18 cellular contexts compared by ENCODE assay signal in genomic region chr12:114676142-114676741, GRCh38. TPM values are rescaled to one million over a fixed set of nuclear protein-coding genes. Genes with fewer than 3 reads are reported as not detected.
DNase-seq lines count a peak whose midpoint lies in the region; ATAC-seq, FAIRE-seq and TF ChIP-seq lines count a peak whose summit lies in the region.
"Had no signal": no experiment of that assay in that cellular context is flagged by ENCODE, and none has a peak within 500 bp of the region (broad histone marks: within the 10 kb centered on the region; RNA-seq: fewer than 3 reads in every experiment).

No MANE protein-coding gene starts in this region.

- DNase-seq in BJ (ENCODE audit: low read depth) (no peak), M059J (ENCODE audit: low read depth) (peak; percentile 23), foreskin keratinocyte (peak in 1 of 2 donors; percentile 46), osteoblast (ENCODE audit: insufficient read length, low spot score, missing footprints) (peak; percentile 66), GM12891 (ENCODE audit: insufficient read length, low spot score) (no peak), DMS79 (lab: John Stamatoyannopoulos, UW) (no peak), RKO (ENCODE audit: low spot score) (no peak)
- DNase-seq: activated B cell treated with CpG ODN at 0.5 μM for 24 hours; effector memory CD4-positive, alpha-beta T cell; naive thymus-derived CD8-positive, alpha-beta T cell; NCI-H1930; NCI-H446 treated with DMSO at 0.1 percent for 48 hours; psoas muscle; SHP77; stimulated activated naive B cell treated with anti-CD40 and anti-IgM and Interleukin-4, amounts not matched to agents 10 μg/mL and 1 μg/mL and 100 μg/mL, for 72 hours had no signal

- H3K4me1 ChIP-seq in foreskin keratinocyte, result peaks cover 44% of the 10 kb centered on the region
- peaks cover 3% of the 10 kb centered on the region for H3K4me1 ChIP-seq in osteoblast (ENCODE audit: insufficient read depth, low read length)
- H3K4me1 ChIP-seq: psoas muscle had no signal

- peak overlapping the region; percentile 19 for H3K27ac ChIP-seq in foreskin keratinocyte
- H3K27ac ChIP-seq in osteoblast (ENCODE audit: low read depth, low read length), result no peak overlapping the region
- H3K27ac ChIP-seq: psoas muscle, tibial nerve had no signal

- no peaks in the 10 kb centered on the region for H3K9me3 ChIP-seq in osteoblast (ENCODE audit: low read depth, low read length)
- H3K9me3 ChIP-seq: psoas muscle, tibial nerve had no signal

- no peak for ATAC-seq in foreskin keratinocyte
- ATAC-seq in HG03139 (IDR thresholded peaks at IDR 0.05; ENCODE audit: unreplicated experiment), result no peak
- ATAC-seq: naive thymus-derived CD8-positive, alpha-beta T cell; psoas muscle; stimulated activated naive B cell treated with anti-CD40 and anti-IgM and Interleukin-4, amounts not matched to agents 10 μg/mL and 1 μg/mL and 100 μg/mL, for 72 hours had no signal

- H3K4me2 ChIP-seq in osteoblast (ENCODE audit: insufficient read depth, low read length), result no peak overlapping the region

- no peak for TF ChIP-seq POLR2A in GM12891 (IDR thresholded peaks at IDR 0.05; ENCODE audit: low read depth, low read length)

- CTCF ChIA-PET in BJ (lab: Yijun Ruan, JAX), result interaction anchor here (0.8 to 1.9 kb wide), 6 partner anchors 10 to 1080 kb away, joined by 3 to 8 read pairs (median 6); no protein-coding TSS in a partner anchor

- no peaks in the 10 kb centered on the region for H4K20me1 ChIP-seq in osteoblast (ENCODE audit: insufficient read depth, low read length)

- H3K36me3 ChIP-seq in BJ (ENCODE audit: control insufficient read depth, insufficient read depth, low read length), result peaks cover 52% of the 10 kb centered on the region
- H3K36me3 ChIP-seq in osteoblast (ENCODE audit: insufficient read depth, low read length), result peaks cover 37% of the 10 kb centered on the region

- H3K27me3 ChIP-seq in BJ (ENCODE audit: control insufficient read depth, insufficient read depth, low read length), result no peaks in the 10 kb centered on the region
- H3K27me3 ChIP-seq in foreskin keratinocyte, result no peaks in the 10 kb centered on the region
- H3K27me3 ChIP-seq in osteoblast (ENCODE audit: insufficient read depth, low read length), result no peaks in the 10 kb centered on the region
- H3K27me3 ChIP-seq: tibial nerve had no signal

- POLR2A ChIA-PET in BJ (lab: Charles Lee), result interaction anchor here (0.5 to 1.7 kb wide), 6 partner anchors 8 to 1082 kb away, joined by 3 to 13 read pairs (median 3); partner anchors contain the start of gene TBX3

- H3K79me2 ChIP-seq in osteoblast (ENCODE audit: insufficient read depth, low read length), result peaks cover 31% of the 10 kb centered on the region

- TF ChIP-seq CTCF in BJ (IDR thresholded peaks at IDR 0.05; ENCODE audit: insufficient read depth, low read depth, low read length), result no peak
- TF ChIP-seq CTCF in foreskin keratinocyte (conservative IDR thresholded peaks at IDR 0.05), result peak; percentile 17
- TF ChIP-seq CTCF in osteoblast (IDR thresholded peaks at IDR 0.05; ENCODE audit: extremely low read depth, low read depth, low read length), result no peak

- H3K4me3 ChIP-seq in BJ (ENCODE audit: low read depth, low read length) (peak overlapping the region; percentile 93), osteoblast (ENCODE audit: insufficient read depth, low read length) (no peak overlapping the region)
- H3K4me3 ChIP-seq: psoas muscle, tibial nerve had no signal

- H2AFZ ChIP-seq in osteoblast (ENCODE audit: low read length), result no peak overlapping the region

- no peak for FAIRE-seq in GM12891 (lab: Jason Lieb, UNC)

TF ChIP-seq in GM12891, 5 proteins besides CTCF, POLR2A, EP300 and RAD21:
- TF ChIP-seq POLR2AphosphoS5 (IDR thresholded peaks at IDR 0.05; ENCODE audit: low read depth, low read length) (no peak), TAF1 (IDR thresholded peaks at IDR 0.05; ENCODE audit: low read depth, low read length) (no peak), PAX5 (IDR thresholded peaks at IDR 0.05; ENCODE audit: insufficient read depth, low read length, severe bottlenecking) (no peak), SPI1 (IDR thresholded peaks at IDR 0.05; ENCODE audit: low read depth, low read length) (no peak), POU2F2 (IDR thresholded peaks at IDR 0.05; ENCODE audit: low read depth, low read length) (no peak)

RNA-seq across cellular contexts. Expression of gene TBX3, which starts 7.7 kb away (rescaled TPM):
- polyA plus RNA-seq in BJ (2011; rRNA removed) (66.4 and 75.7 TPM in 2 replicates), foreskin keratinocyte (10.3 and 11.9 TPM in 2 replicates)
- 71.2 and 93.8 TPM in 2 replicates for polyA minus RNA-seq in BJ (2011; rRNA and poly(A)+ RNA removed)
- total RNA-seq in M059J (2014; rRNA removed; shearing (Covaris generic)), result 50.3 and 90.4 TPM in 2 replicates
- total RNA-seq in foreskin keratinocyte (25.1 and 33.5 TPM in 2 replicates), osteoblast (11.9 and 14.1 TPM in 2 replicates)
- polyA plus RNA-seq in GM12891 (2012; ENCODE audit: low read depth, missing spikeins), result 0.01 TPM
- total RNA-seq: activated B cell treated with CpG ODN at 0.5 μM for 24 hours; activated CD8-positive, alpha-beta memory T cell treated with anti-CD3 and anti-CD28 coated beads for 36 hours; naive thymus-derived CD8-positive, alpha-beta T cell had no signal
- polyA plus RNA-seq: naive thymus-derived CD8-positive, alpha-beta T cell had no signal

Comparison
In these comparisons a context has a peak if more than half of its experiments do, and no peak if none do; other contexts are left out.
1. DNase-seq: peak in M059J (single experiment) and osteoblast (single experiment); none in BJ (single experiment), GM12891 (single experiment), DMS79 (single experiment) and RKO (single experiment).